In the genomic region with DNA sequence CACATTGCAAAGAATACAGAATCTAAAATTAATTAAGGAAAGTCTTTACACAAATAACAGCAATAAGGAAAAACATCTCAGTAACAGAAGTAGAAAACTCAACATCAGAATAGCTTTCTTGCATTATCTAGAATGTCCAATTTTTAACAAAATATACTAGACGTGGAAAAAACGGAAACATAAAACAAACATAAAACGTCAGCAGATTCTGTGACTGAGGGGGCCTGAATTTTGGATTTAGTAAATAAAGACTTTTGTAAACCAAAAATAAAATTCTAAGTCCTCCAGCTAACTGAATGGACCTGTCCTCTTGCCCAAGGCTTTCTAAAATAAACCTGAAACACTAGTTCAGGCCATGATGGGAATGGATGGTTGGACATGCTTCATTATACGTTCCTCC, we compare ENCODE assay signal across 29 cellular contexts.
"Had no signal": no experiment of that assay in that cellular context is flagged by ENCODE, and none has a peak within 500 bp of the region (broad histone marks: within the 10 kb centered on the region; RNA-seq: fewer than 3 reads in every experiment).

No MANE protein-coding gene starts in this region.

- H3K27ac Mint-ChIP-seq: activated CD4-positive, alpha-beta T cell treated with anti-CD3 and anti-CD28 coated beads, Interleukin-2, amount 10 ng/mL, durations not matched to agents 7 days and 5 days; activated naive CD4-positive, alpha-beta T cell treated with anti-CD3 and anti-CD28 coated beads for 36 hours; activated naive CD4-positive, alpha-beta T cell treated with anti-CD3 and anti-CD28 coated beads, Interleukin-2, amount 50 U/mL, for 72 hours; activated T-helper 1 cell treated with anti-CD3 and anti-CD28 coated beads, Interleukin-12 subunit alpha, Interleukin-12 subunit beta, Interleukin-2, Interleukin-4 antibody, amounts not matched to agents 30 ng/mL and 10 ng/mL and 1 ng/mL, durations not matched to agents 14 hours and 24 hours and 36 hours had no signal

- H3K27me3 Mint-ChIP-seq: activated CD4-positive, alpha-beta T cell treated with anti-CD3 and anti-CD28 coated beads, Interleukin-2, amount 10 ng/mL, durations not matched to agents 7 days and 5 days had no signal

- H2AFZ ChIP-seq: PC-9 had no signal

- H3K27me3 ChIP-seq: adrenal gland, body of pancreas, breast epithelium, MG63 had no signal

- ATAC-seq: activated naive CD4-positive, alpha-beta T cell treated with anti-CD3 and anti-CD28 coated beads, Interleukin-2, amount 50 U/mL, for 72 hours; activated T-cell treated with anti-CD3 and anti-CD28 coated beads, Interleukin-2, amount 50 U/mL, for 4 hours; body of pancreas; Right ventricle myocardium inferior had no signal

- H3K9me3 ChIP-seq: adrenal gland, body of pancreas, breast epithelium, MG63 had no signal

- H3K4me1 Mint-ChIP-seq: activated CD4-positive, alpha-beta T cell treated with anti-CD3 and anti-CD28 coated beads, Interleukin-2, amount 10 ng/mL, durations not matched to agents 7 days and 5 days had no signal

- DNase-seq: activated CD4-positive, alpha-beta T cell treated with anti-CD3 and anti-CD28 coated beads, Interleukin-2, amount 10 ng/mL, durations not matched to agents 7 days and 5 days; activated CD4-positive, alpha-beta T cell treated with anti-CD3 and anti-CD28 coated beads, Interleukin-2, amount 50 U/mL, for 48 hours; activated CD8-positive, alpha-beta memory T cell treated with anti-CD3 and anti-CD28 coated beads, Interleukin-2, amount 50 U/mL, for 4 hours; activated gamma-delta T cell treated with Interleukin-2 at 50 U/mL for 16 hours; activated naive CD4-positive, alpha-beta T cell treated with anti-CD3 and anti-CD28 coated beads for 36 hours; activated T-cell treated with anti-CD3 and anti-CD28 coated beads for 4 hours; activated T-cell treated with anti-CD3 and anti-CD28 coated beads, Interleukin-2, amount 50 U/mL, for 4 hours; adrenal gland; body of pancreas; Kasumi-1; MG63; MV-4-11; NCI-H1092; NCI-H1436 treated with DMSO at 0.1 percent for 48 hours; NCI-H1694 treated with DMSO at 0.1 percent for 48 hours; NCI-H2029; NCI-H345; NCI-H524 treated with DMSO at 0.1 percent for 48 hours; NCI-H748 treated with DMSO at 0.1 percent for 48 hours; PC-9; SIG-M5; SW 1271; T1000; WERI-Rb-1 had no signal

- H3K4me1 ChIP-seq: adrenal gland, body of pancreas, breast epithelium had no signal

- H3K4me3 Mint-ChIP-seq: activated CD4-positive, alpha-beta T cell treated with anti-CD3 and anti-CD28 coated beads, Interleukin-2, amount 10 ng/mL, durations not matched to agents 7 days and 5 days; activated naive CD4-positive, alpha-beta T cell treated with anti-CD3 and anti-CD28 coated beads for 36 hours; activated T-cell treated with anti-CD3 and anti-CD28 coated beads, Interleukin-2, amount 50 U/mL, for 4 hours; activated T-helper 1 cell treated with anti-CD3 and anti-CD28 coated beads, Interleukin-12 subunit alpha, Interleukin-12 subunit beta, Interleukin-2, Interleukin-4 antibody, amounts not matched to agents 30 ng/mL and 10 ng/mL and 1 ng/mL, durations not matched to agents 14 hours and 24 hours and 36 hours had no signal

- H3K4me3 ChIP-seq: adrenal gland, body of pancreas, breast epithelium, MG63, PC-9 had no signal

- H3K27ac ChIP-seq: adrenal gland, body of pancreas, breast epithelium, PC-9, RWPE1, WERI-Rb-1 had no signal

- H3K4me2 ChIP-seq: PC-9 had no signal

- H3K36me3 ChIP-seq: adrenal gland, breast epithelium, MG63, WERI-Rb-1 had no signal
